18 cellular contexts compared by ENCODE assay signal in genomic region chr15:88401269-88401971, GRCh38.
DNase-seq lines count a peak whose midpoint lies in the region; ATAC-seq, FAIRE-seq and TF ChIP-seq lines count a peak whose summit lies in the region.
"Had no signal": no experiment of that assay in that cellular context is flagged by ENCODE, and none has a peak within 500 bp of the region (broad histone marks: within the 10 kb centered on the region; RNA-seq: fewer than 3 reads in every experiment).

No MANE protein-coding gene starts in this region.

- no peak overlapping the region for H3K4me2 ChIP-seq in A549
- no peak overlapping the region for H3K4me2 ChIP-seq in neuronal stem cell (ENCODE audit: insufficient read depth, low read length, poor library complexity, severe bottlenecking)

- H4K91ac ChIP-seq in neuronal stem cell (ENCODE audit: low read depth, low read length, poor library complexity) = no peak overlapping the region

- H3K4me1 ChIP-seq in A549 (peaks cover 34% of the 10 kb centered on the region), neuronal stem cell (ENCODE audit: control insufficient read depth in 2 of 2, insufficient read depth in 1 of 2, low read depth in 1 of 2, low read length in 2 of 2) (peaks cover 0 to 8% of the 10 kb centered on the region in 2 donors)
- H3K4me1 ChIP-seq: parathyroid adenoma had no signal

- H3K27me3 ChIP-seq in neuronal stem cell (ENCODE audit: control insufficient read depth in 3 of 3, insufficient read depth in 3 of 3, low read depth in 1 of 3, low read length in 3 of 3) = peaks cover 0 to 11% (median 0%) of the 10 kb centered on the region in 3 experiments

- H3K4me3 ChIP-seq in A549 = no peak overlapping the region
- H3K4me3 ChIP-seq in fibroblast of the aortic adventitia (ENCODE audit: low read depth, low read length) = no peak overlapping the region
- no peak overlapping the region for H3K4me3 ChIP-seq in neuronal stem cell (ENCODE audit: low read length in 2 of 2)

- no peak overlapping the region for H2BK120ac ChIP-seq in neuronal stem cell (ENCODE audit: low read depth, low read length)

- H3K4me3 Mint-ChIP-seq in natural killer cell = no peak overlapping the region
- H3K4me3 Mint-ChIP-seq: activated naive CD8-positive, alpha-beta T cell; T-helper 2 cell treated with Interferon-gamma antibody and Interleukin-4, amounts not matched to agents 5 μg/mL and 100 μg/mL, for 36 hours had no signal

- H3K27ac Mint-ChIP-seq in natural killer cell = no peak overlapping the region
- H3K27ac Mint-ChIP-seq: activated naive CD8-positive, alpha-beta T cell; T-helper 2 cell treated with Interferon-gamma antibody and Interleukin-4, amounts not matched to agents 5 μg/mL and 100 μg/mL, for 36 hours had no signal

- TF ChIP-seq POLR2A in A549 (IDR thresholded peaks at IDR 0.05; ENCODE audit: low read length) (no peak), erythroblast (IDR thresholded peaks at IDR 0.05; ENCODE audit: low read length) (no peak)

- TF ChIP-seq CTCF in A549 (IDR thresholded peaks at IDR 0.05) (no peak), fibroblast of the aortic adventitia (IDR thresholded peaks at IDR 0.05; ENCODE audit: insufficient read depth, low read length) (no peak), natural killer cell (IDR thresholded peaks at IDR 0.05) (no peak)

- H3K4me1 Mint-ChIP-seq in natural killer cell = no peaks in the 10 kb centered on the region

- FAIRE-seq in A549 (lab: Jason Lieb, UNC) (no peak), RCC 7860 (lab: Jason Lieb, UNC) (no peak)
- FAIRE-seq: keratinocyte had no signal

- H3K79me1 ChIP-seq in neuronal stem cell (ENCODE audit: low read depth, low read length) = no peaks in the 10 kb centered on the region

- H3K9me3 Mint-ChIP-seq in natural killer cell = no peaks in the 10 kb centered on the region
- H3K9me3 Mint-ChIP-seq: T-helper 2 cell treated with Interferon-gamma antibody and Interleukin-4, amounts not matched to agents 5 μg/mL and 100 μg/mL, for 36 hours had no signal

- no peak for DNase-seq in A549 (ENCODE audit: low read depth in 1 of 2, low spot score in 1 of 2)
- DNase-seq in NAMALWA (ENCODE audit: low spot score) = peak; percentile 84
- peak; percentile 34 for DNase-seq in fibroblast of the aortic adventitia (ENCODE audit: low read depth)
- DNase-seq in neuronal stem cell (ENCODE audit: low spot score) = no peak
- DNase-seq in UCSD-AML1 (lab: John Stamatoyannopoulos, UW; ENCODE audit: unreplicated experiment) = no peak
- no peak for DNase-seq in RCC 7860 (ENCODE audit: low spot score)
- no peak for DNase-seq in erythroblast (lab: John Stamatoyannopoulos, UW)
- no peak for DNase-seq in natural killer cell
- DNase-seq: activated CD4-positive, alpha-beta T cell treated with anti-CD3 and anti-CD28 coated beads, Interleukin-2, amount 50 U/mL, for 1 hour; activated T-cell treated with anti-CD3 and anti-CD28 coated beads, Interleukin-2, amount 50 U/mL, for 1 hour; cerebellar nuclear complex; midbrain; NCI-H1930 had no signal

- peaks cover 18% of the 10 kb centered on the region for H3K9me3 ChIP-seq in A549
- peaks cover 0 to 2% of the 10 kb centered on the region in 2 donors for H3K9me3 ChIP-seq in neuronal stem cell (replicated peaks in 1 of 2; ENCODE audit: control insufficient read depth in 2 of 2, insufficient read depth in 1 of 2, low read depth in 1 of 2, low read length in 2 of 2)

- no peak overlapping the region for H3K9ac ChIP-seq in neuronal stem cell (ENCODE audit: low read depth, low read length, poor library complexity)
- H3K9ac ChIP-seq: parathyroid adenoma had no signal

- H3K23ac ChIP-seq in neuronal stem cell (ENCODE audit: low read depth, low read length, poor library complexity) = no peak overlapping the region

- no peak overlapping the region for H2BK15ac ChIP-seq in neuronal stem cell (ENCODE audit: low read length)

- H4K8ac ChIP-seq in neuronal stem cell (ENCODE audit: low read depth, low read length) = no peak overlapping the region

- intact Hi-C loops in natural killer cell (cut with micrococcal nuclease) = no loop called here

- H3K18ac ChIP-seq in neuronal stem cell (ENCODE audit: low read length) = peak overlapping the region; percentile 37

- H2BK12ac ChIP-seq in neuronal stem cell (ENCODE audit: low read length) = no peak overlapping the region

- no peaks in the 10 kb centered on the region for H3K36me3 Mint-ChIP-seq in natural killer cell
- H3K36me3 Mint-ChIP-seq: activated naive CD8-positive, alpha-beta T cell had no signal

- no peak overlapping the region for H2AFZ ChIP-seq in neuronal stem cell (ENCODE audit: low read length)
- H2AFZ ChIP-seq: parathyroid adenoma had no signal

- CTCF ChIA-PET in A549 (lab: Yijun Ruan, JAX) = interaction anchor here (0.6 to 2.0 kb wide), 4 partner anchors 27 to 367 kb away, joined by 3 to 6 read pairs (median 3); no protein-coding TSS in a partner anchor

- H3K4ac ChIP-seq in neuronal stem cell (ENCODE audit: low read length) = no peak overlapping the region

- 48% methylated on average over 13 of the region's 13 CpGs for WGBS in A549 (ENCODE audit: missing lambda C conversion rate)
- no CpG with 5 or more reads among the region's 13 CpGs for whole genome bisulfite sequencing in neuronal stem cell (ENCODE audit: extremely low coverage in 2 of 2, insufficient read length in 2 of 2, insufficient replicate concordance in 1 of 2), 2 donors

- H2BK5ac ChIP-seq in neuronal stem cell (ENCODE audit: low read length) = no peak overlapping the region

- POLR2A ChIA-PET in A549 (lab: Yijun Ruan, JAX) = no interaction called here

- no peak for TF ChIP-seq RAD21 in A549 (conservative IDR thresholded peaks at IDR 0.05 in 1 of 2, IDR thresholded peaks at IDR 0.05 in 1 of 2)

- no peaks in the 10 kb centered on the region for H3K36me3 ChIP-seq in neuronal stem cell (replicated peaks in 1 of 2; ENCODE audit: control insufficient read depth in 2 of 2, insufficient read depth in 2 of 2, low read length in 2 of 2)

- no peak for TF ChIP-seq EP300 in A549 (IDR thresholded peaks at IDR 0.05)

- H3K27ac ChIP-seq in A549 (peak overlapping the region; percentile 19 to 90), neuronal stem cell (replicated peaks; ENCODE audit: low read length) (no peak overlapping the region)
- H3K27ac ChIP-seq: parathyroid adenoma, RWPE1 had no signal

- no peak overlapping the region for H3K14ac ChIP-seq in neuronal stem cell (ENCODE audit: low read length)

- H2AK5ac ChIP-seq in neuronal stem cell (ENCODE audit: low read depth, low read length) = no peak overlapping the region

- peaks cover 4 to 13% of the 10 kb centered on the region in 2 donors for H3K27me3 Mint-ChIP-seq in natural killer cell (ENCODE audit: low read depth in 2 of 2)
- H3K27me3 Mint-ChIP-seq: activated naive CD8-positive, alpha-beta T cell had no signal

- peak in 1 of 2 experiments; percentile 27; a peak in 2 of 6 replicates for ATAC-seq in A549
- no peak for ATAC-seq in natural killer cell

TF ChIP-seq in A549, 52 proteins besides CTCF, POLR2A, EP300 and RAD21:
- no peak for TF ChIP-seq SREBF2 (IDR thresholded peaks at IDR 0.05)
- no peak for TF ChIP-seq ZNF302 (CRISPR knock-in tag; IDR thresholded peaks at IDR 0.05)
- no peak for TF ChIP-seq CHD2 (IDR thresholded peaks at IDR 0.05; ENCODE audit: low read length, partially characterized antibody)
- TF ChIP-seq TP53 (CRISPR knock-in tag; IDR thresholded peaks at IDR 0.05) = no peak
- no peak for TF ChIP-seq MAX (IDR thresholded peaks at IDR 0.05)
- no peak for TF ChIP-seq FOSB (CRISPR knock-in tag; IDR thresholded peaks at IDR 0.05)
- TF ChIP-seq, protein P1, sequence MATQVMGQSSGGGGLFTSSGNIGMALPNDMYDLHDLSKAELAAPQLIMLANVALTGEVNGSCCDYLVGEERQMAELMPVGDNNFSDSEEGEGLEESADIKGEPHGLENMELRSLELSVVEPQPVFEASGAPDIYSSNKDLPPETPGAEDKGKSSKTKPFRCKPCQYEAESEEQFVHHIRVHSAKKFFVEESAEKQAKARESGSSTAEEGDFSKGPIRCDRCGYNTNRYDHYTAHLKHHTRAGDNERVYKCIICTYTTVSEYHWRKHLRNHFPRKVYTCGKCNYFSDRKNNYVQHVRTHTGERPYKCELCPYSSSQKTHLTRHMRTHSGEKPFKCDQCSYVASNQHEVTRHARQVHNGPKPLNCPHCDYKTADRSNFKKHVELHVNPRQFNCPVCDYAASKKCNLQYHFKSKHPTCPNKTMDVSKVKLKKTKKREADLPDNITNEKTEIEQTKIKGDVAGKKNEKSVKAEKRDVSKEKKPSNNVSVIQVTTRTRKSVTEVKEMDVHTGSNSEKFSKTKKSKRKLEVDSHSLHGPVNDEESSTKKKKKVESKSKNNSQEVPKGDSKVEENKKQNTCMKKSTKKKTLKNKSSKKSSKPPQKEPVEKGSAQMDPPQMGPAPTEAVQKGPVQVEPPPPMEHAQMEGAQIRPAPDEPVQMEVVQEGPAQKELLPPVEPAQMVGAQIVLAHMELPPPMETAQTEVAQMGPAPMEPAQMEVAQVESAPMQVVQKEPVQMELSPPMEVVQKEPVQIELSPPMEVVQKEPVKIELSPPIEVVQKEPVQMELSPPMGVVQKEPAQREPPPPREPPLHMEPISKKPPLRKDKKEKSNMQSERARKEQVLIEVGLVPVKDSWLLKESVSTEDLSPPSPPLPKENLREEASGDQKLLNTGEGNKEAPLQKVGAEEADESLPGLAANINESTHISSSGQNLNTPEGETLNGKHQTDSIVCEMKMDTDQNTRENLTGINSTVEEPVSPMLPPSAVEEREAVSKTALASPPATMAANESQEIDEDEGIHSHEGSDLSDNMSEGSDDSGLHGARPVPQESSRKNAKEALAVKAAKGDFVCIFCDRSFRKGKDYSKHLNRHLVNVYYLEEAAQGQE (IDR thresholded peaks at IDR 0.05) = no peak
- TF ChIP-seq CHD4 (IDR thresholded peaks at IDR 0.05; ENCODE audit: borderline replicate concordance) = no peak
- no peak for TF ChIP-seq RARB (CRISPR knock-in tag; IDR thresholded peaks at IDR 0.05)
- TF ChIP-seq CBX2 (IDR thresholded peaks at IDR 0.05; ENCODE audit: borderline replicate concordance, low read depth) = no peak
- TF ChIP-seq KDM5A (IDR thresholded peaks at IDR 0.05) = no peak
- no peak for TF ChIP-seq JUN (IDR thresholded peaks at IDR 0.05)
- no peak for TF ChIP-seq HOXA7 (CRISPR knock-in tag; IDR thresholded peaks at IDR 0.05)
- no peak for TF ChIP-seq RCOR1 (IDR thresholded peaks at IDR 0.05; ENCODE audit: low read depth, low read length)
- no peak for TF ChIP-seq CEBPB (IDR thresholded peaks at IDR 0.05)
- TF ChIP-seq CBX8 (IDR thresholded peaks at IDR 0.05) = no peak
- TF ChIP-seq ZSCAN20 (CRISPR knock-in tag; IDR thresholded peaks at IDR 0.05) = no peak

Comparison
In these comparisons a context has a peak if more than half of its experiments do, and no peak if none do; other contexts are left out.
1. DNase-seq: peak in NAMALWA (single experiment) and fibroblast of the aortic adventitia (single experiment); none in A549 (0 of 2), neuronal stem cell (single experiment), UCSD-AML1 (single experiment), RCC 7860 (single experiment), erythroblast (0 of 2) and natural killer cell (single experiment).